Comparison of ENCODE assay signal across 8 cellular contexts in the genomic region with DNA sequence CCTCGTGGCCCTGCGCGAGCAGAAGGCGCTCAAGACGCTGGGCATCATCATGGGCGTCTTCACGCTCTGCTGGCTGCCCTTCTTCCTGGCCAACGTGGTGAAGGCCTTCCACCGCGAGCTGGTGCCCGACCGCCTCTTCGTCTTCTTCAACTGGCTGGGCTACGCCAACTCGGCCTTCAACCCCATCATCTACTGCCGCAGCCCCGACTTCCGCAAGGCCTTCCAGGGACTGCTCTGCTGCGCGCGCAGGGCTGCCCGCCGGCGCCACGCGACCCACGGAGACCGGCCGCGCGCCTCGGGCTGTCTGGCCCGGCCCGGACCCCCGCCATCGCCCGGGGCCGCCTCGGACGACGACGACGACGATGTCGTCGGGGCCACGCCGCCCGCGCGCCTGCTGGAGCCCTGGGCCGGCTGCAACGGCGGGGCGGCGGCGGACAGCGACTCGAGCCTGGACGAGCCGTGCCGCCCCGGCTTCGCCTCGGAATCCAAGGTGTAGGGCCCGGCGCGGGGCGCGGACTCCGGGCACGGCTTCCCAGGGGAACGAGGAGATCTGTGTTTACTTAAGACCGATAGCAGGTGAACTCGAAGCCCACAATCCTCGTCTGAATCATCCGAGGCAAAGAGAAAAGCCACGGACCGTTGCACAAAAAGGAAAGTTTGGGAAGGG. TPM values are rescaled to one million over a fixed set of nuclear protein-coding genes. Genes with fewer than 3 reads are reported as not detected.
A peak's percentile ranks its signal among the peaks of the same experiment; 100 is the strongest.
DNase-seq lines count a peak whose midpoint lies in the region; ATAC-seq and TF ChIP-seq lines count a peak whose summit lies in the region.

No MANE protein-coding gene starts in this region.

- intact Hi-C loops in activated T-helper 1 cell treated with anti-CD3 and anti-CD28 coated beads, Interleukin-12 subunit alpha, Interleukin-12 subunit beta, Interleukin-2, Interleukin-4 antibody, amounts not matched to agents 30 ng/mL and 10 ng/mL and 1 ng/mL, durations not matched to agents 14 hours and 24 hours and 36 hours (cut with micrococcal nuclease): no loop called here

- H3K36me3 Mint-ChIP-seq in GM23338 (ENCODE audit: low read depth): no peaks in the 10 kb centered on the region; the same call in 2 of the 3 replicates
- H3K36me3 Mint-ChIP-seq in activated T-helper 1 cell treated with anti-CD3 and anti-CD28 coated beads, Interleukin-12 subunit alpha, Interleukin-12 subunit beta, Interleukin-2, Interleukin-4 antibody, amounts not matched to agents 30 ng/mL and 10 ng/mL and 1 ng/mL, durations not matched to agents 14 hours and 24 hours and 36 hours (ENCODE audit: low read depth): no peaks in the 10 kb centered on the region

- peaks cover 6% of the 10 kb centered on the region; the same call in 1 of the 2 replicates for H3K4me1 ChIP-seq in GM23338 (ENCODE audit: insufficient read depth)
- peaks cover 8% of the 10 kb centered on the region for H3K4me1 ChIP-seq in iPS DF 6.9 (ENCODE audit: control insufficient read depth, insufficient read depth, low read length)

- H3K4me3 Mint-ChIP-seq in GM23338: peak overlapping the region; percentile 65
- H3K4me3 Mint-ChIP-seq in activated T-helper 1 cell treated with anti-CD3 and anti-CD28 coated beads, Interleukin-12 subunit alpha, Interleukin-12 subunit beta, Interleukin-2, Interleukin-4 antibody, amounts not matched to agents 30 ng/mL and 10 ng/mL and 1 ng/mL, durations not matched to agents 14 hours and 24 hours and 36 hours: peak overlapping the region; percentile 74

- TF ChIP-seq CTCF in GM23338 (conservative IDR thresholded peaks at IDR 0.05; ENCODE audit: low read depth in 2 of 2): no peak

- no peak overlapping the region for H3K27ac Mint-ChIP-seq in GM23338
- peak overlapping the region; percentile 40 for H3K27ac Mint-ChIP-seq in activated T-helper 1 cell treated with anti-CD3 and anti-CD28 coated beads, Interleukin-12 subunit alpha, Interleukin-12 subunit beta, Interleukin-2, Interleukin-4 antibody, amounts not matched to agents 30 ng/mL and 10 ng/mL and 1 ng/mL, durations not matched to agents 14 hours and 24 hours and 36 hours

- H3K4me1 Mint-ChIP-seq in GM23338: peaks cover 11% of the 10 kb centered on the region
- peaks cover 8% of the 10 kb centered on the region for H3K4me1 Mint-ChIP-seq in activated T-helper 1 cell treated with anti-CD3 and anti-CD28 coated beads, Interleukin-12 subunit alpha, Interleukin-12 subunit beta, Interleukin-2, Interleukin-4 antibody, amounts not matched to agents 30 ng/mL and 10 ng/mL and 1 ng/mL, durations not matched to agents 14 hours and 24 hours and 36 hours (ENCODE audit: low read depth)

- peaks cover 6% of the 10 kb centered on the region for H4K20me1 ChIP-seq in GM23338 (replicated peaks; ENCODE audit: insufficient read depth)

- H3K4me2 ChIP-seq in GM23338: peak overlapping the region; percentile 76

- H2AFZ ChIP-seq in GM23338: peak overlapping the region; percentile 94

- H3F3A ChIP-seq in GM23338 (replicated peaks; ENCODE audit: low read depth): no peaks in the 10 kb centered on the region

- in situ Hi-C loops in ACHN (cut with HindIII; ENCODE audit: low pct_ligation_motif_present, low pct_unique_long_range_greater_than_20kb, low sequenced_read_pairs): no loop called here

- peak; percentile 22 for ATAC-seq in GM23338
- ATAC-seq in GM19452 (IDR thresholded peaks at IDR 0.05; ENCODE audit: unreplicated experiment): no peak
- no peak for ATAC-seq in HG03280 (IDR thresholded peaks at IDR 0.05; ENCODE audit: unreplicated experiment)
- ATAC-seq in GM21447 (IDR thresholded peaks at IDR 0.05; ENCODE audit: unreplicated experiment): no peak

- DNase-seq in ACHN: peak; percentile 32
- DNase-seq in GM23338 (ENCODE audit: low spot score): peak; percentile 62
- DNase-seq in activated T-helper 1 cell treated with anti-CD3 and anti-CD28 coated beads, Interleukin-12 subunit alpha, Interleukin-12 subunit beta, Interleukin-2, Interleukin-4 antibody, amounts not matched to agents 30 ng/mL and 10 ng/mL and 1 ng/mL, durations not matched to agents 14 hours and 24 hours and 36 hours (ENCODE audit: low spot score): no peak
- no peak for DNase-seq in iPS DF 6.9 (ENCODE audit: low read depth, low spot score)

- H3K4me3 ChIP-seq in GM23338 (peak overlapping the region; percentile 51), iPS DF 6.9 (ENCODE audit: low read length) (peak overlapping the region; percentile 12; the same call in 1 of the 2 replicates), skin epidermis (peak overlapping the region in 5 of 7 experiments; percentile 4 to 42 (median 25))

- WGBS in iPS DF 6.9 (ENCODE audit: insufficient coverage, insufficient read length): no CpG with 5 or more reads among the region's 79 CpGs

- no peaks in the 10 kb centered on the region for H3K9me2 ChIP-seq in GM23338 (ENCODE audit: insufficient read depth)

- peaks cover 4% of the 10 kb centered on the region; the same call in 1 of the 3 replicates for H3K9me3 Mint-ChIP-seq in GM23338
- H3K9me3 Mint-ChIP-seq in activated T-helper 1 cell treated with anti-CD3 and anti-CD28 coated beads, Interleukin-12 subunit alpha, Interleukin-12 subunit beta, Interleukin-2, Interleukin-4 antibody, amounts not matched to agents 30 ng/mL and 10 ng/mL and 1 ng/mL, durations not matched to agents 14 hours and 24 hours and 36 hours: no peaks in the 10 kb centered on the region

- no peak overlapping the region for H3K27ac ChIP-seq in GM23338 (ENCODE audit: low read depth)
- H3K27ac ChIP-seq in iPS DF 6.9 (ENCODE audit: low read length): no peak overlapping the region
- H3K27ac ChIP-seq in skin epidermis: peak overlapping the region in 2 of 21 experiments; percentile 14 to 27

- H3K9me3 ChIP-seq in iPS DF 6.9 (ENCODE audit: control insufficient read depth, insufficient read depth, low read length): no peaks in the 10 kb centered on the region

- H3K79me2 ChIP-seq in GM23338 (replicated peaks; ENCODE audit: insufficient read depth): no peaks in the 10 kb centered on the region

- peaks cover 54% of the 10 kb centered on the region for H3K27me3 Mint-ChIP-seq in GM23338 (ENCODE audit: insufficient read depth, low read depth, poor library complexity)
- peaks cover 81% of the 10 kb centered on the region for H3K27me3 Mint-ChIP-seq in activated T-helper 1 cell treated with anti-CD3 and anti-CD28 coated beads, Interleukin-12 subunit alpha, Interleukin-12 subunit beta, Interleukin-2, Interleukin-4 antibody, amounts not matched to agents 30 ng/mL and 10 ng/mL and 1 ng/mL, durations not matched to agents 14 hours and 24 hours and 36 hours (ENCODE audit: insufficient read depth)

- no peaks in the 10 kb centered on the region for H3K36me3 ChIP-seq in GM23338 (ENCODE audit: insufficient read depth)
- H3K36me3 ChIP-seq in iPS DF 6.9 (ENCODE audit: control insufficient read depth, insufficient read depth, low read length): no peaks in the 10 kb centered on the region

- H3K27me3 ChIP-seq in GM23338 (ENCODE audit: insufficient read depth): peaks cover 82% of the 10 kb centered on the region
- peaks cover 33% of the 10 kb centered on the region for H3K27me3 ChIP-seq in iPS DF 6.9 (ENCODE audit: control insufficient read depth, insufficient read depth, low read length)

TF ChIP-seq in GM23338, 12 proteins besides CTCF, POLR2A, EP300 and RAD21 (continues in another document):
- TF ChIP-seq EZH2 (IDR thresholded peaks at IDR 0.05; ENCODE audit: low read depth, unreplicated experiment) (no peak), EZH2phosphoT487 (IDR thresholded peaks at IDR 0.05; ENCODE audit: unreplicated experiment) (no peak), STAT1 (IDR thresholded peaks at IDR 0.05; ENCODE audit: unreplicated experiment) (no peak)

RNA-seq across cellular contexts. Expression of gene ADRB1, which starts 1.5 kb away (rescaled TPM):
- 0.24 and 0.39 TPM in 2 replicates for total RNA-seq in GM23338 (2014; rRNA removed; shearing (Covaris generic))
- polyA plus RNA-seq in GM23338 (2016; fragmentation: Nextera tagmentation; extraction: Ambion mirVana): 0.14 and 0.23 TPM in 2 replicates
- total RNA-seq in activated T-helper 1 cell treated with anti-CD3 and anti-CD28 coated beads, Interleukin-12 subunit alpha, Interleukin-12 subunit beta, Interleukin-2, Interleukin-4 antibody, amounts not matched to agents 30 ng/mL and 10 ng/mL and 1 ng/mL, durations not matched to agents 14 hours and 24 hours and 36 hours: not detected in 2 replicates

Comparison
In these comparisons a context has a peak if more than half of its experiments do, and no peak if none do; other contexts are left out.
1. DNase-seq: peak in ACHN (single experiment) and GM23338 (single experiment); none in activated T-helper 1 cell treated with anti-CD3 and anti-CD28 coated beads, Interleukin-12 subunit alpha, Interleukin-12 subunit beta, Interleukin-2, Interleukin-4 antibody, amounts not matched to agents 30 ng/mL and 10 ng/mL and 1 ng/mL, durations not matched to agents 14 hours and 24 hours and 36 hours (single experiment) and iPS DF 6.9 (single experiment).
2. Peak in every context shown above with its lines, with median percentiles within 50 percentile points of each other: H3K4me3 ChIP-seq.